30 cellular contexts compared by ENCODE assay signal in the genomic region with DNA sequence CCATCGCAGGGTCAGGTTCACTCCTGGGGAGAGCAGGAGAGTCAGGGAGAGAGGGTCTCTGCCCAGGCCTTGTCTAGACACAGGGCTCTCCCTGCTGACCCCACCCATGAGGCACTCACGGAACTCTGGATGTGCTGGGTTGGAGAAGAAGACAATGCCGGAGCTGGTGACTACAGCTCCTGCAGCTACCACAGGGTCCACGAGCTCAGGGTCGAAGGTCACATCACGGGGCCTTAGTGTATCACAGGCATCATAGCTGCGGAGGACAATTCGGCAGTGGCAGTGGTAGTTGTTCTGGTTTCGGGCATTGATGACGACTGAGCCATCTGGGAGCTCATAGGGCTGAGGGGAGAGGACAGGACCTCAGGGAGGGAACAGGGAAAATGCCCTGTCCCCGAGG. TPM values are rescaled to one million over a fixed set of nuclear protein-coding genes. Genes with fewer than 3 reads are reported as not detected.
DNase-seq lines count a peak whose midpoint lies in the region; ATAC-seq and TF ChIP-seq lines count a peak whose summit lies in the region.
"Had no signal": no experiment of that assay in that cellular context is flagged by ENCODE, and none has a peak within 500 bp of the region (broad histone marks: within the 10 kb centered on the region; RNA-seq: fewer than 3 reads in every experiment).

No MANE protein-coding gene starts in this region.

- H3K27me3 Mint-ChIP-seq in CD4-positive, alpha-beta memory T cell: peaks cover 0 to 2% of the 10 kb centered on the region in 2 donors
- H3K27me3 Mint-ChIP-seq in activated B cell treated with CpG ODN at 0.5 μM for 24 hours (no peaks in the 10 kb centered on the region), mesothelial cell of epicardium (ENCODE audit: low read depth) (no peaks in the 10 kb centered on the region)
- H3K27me3 Mint-ChIP-seq: activated CD4-positive, alpha-beta memory T cell treated with anti-CD3 and anti-CD28 coated beads, Interleukin-2, amount 10 ng/mL, durations not matched to agents 7 days and 5 days had no signal

- peaks cover 8 to 42% of the 10 kb centered on the region in 2 donors for H3K36me3 Mint-ChIP-seq in CD4-positive, alpha-beta memory T cell
- H3K36me3 Mint-ChIP-seq in activated B cell treated with CpG ODN at 0.5 μM for 24 hours (ENCODE audit: low read depth): peaks cover 48% of the 10 kb centered on the region
- peaks cover 15% of the 10 kb centered on the region for H3K36me3 Mint-ChIP-seq in mesothelial cell of epicardium

- intact Hi-C loops in CD4-positive, alpha-beta memory T cell (cut with micrococcal nuclease): loop anchor here (5.0 kb wide), 1 partner anchor 38 kb away; no protein-coding TSS in a partner anchor
- intact Hi-C loops in activated B cell treated with CpG ODN at 0.5 μM for 24 hours (cut with micrococcal nuclease): no loop called here

- in situ Hi-C loops in KBM-7 (cut with MboI; ENCODE audit: low pct_unique_long_range_greater_than_20kb, low sequenced_read_pairs): no loop called here

- H3K36me3 ChIP-seq in CD4-positive, alpha-beta memory T cell (ENCODE audit: insufficient read depth, low read length): peaks cover 6% of the 10 kb centered on the region

- peak in 1 of 5 donors; percentile 46 for DNase-seq in CD4-positive, alpha-beta memory T cell
- DNase-seq in activated B cell treated with CpG ODN at 0.5 μM for 24 hours: no peak
- no peak for DNase-seq in mesothelial cell of epicardium (ENCODE audit: low spot score in 2 of 2, unreplicated experiment in 2 of 2)
- DNase-seq in anterior cingulate cortex (lab: John Stamatoyannopoulos, UW): no peak
- DNase-seq in KBM-7: no peak
- DNase-seq in D341Med (ENCODE audit: low spot score): no peak
- DNase-seq: activated CD4-positive, alpha-beta memory T cell treated with anti-CD3 and anti-CD28 coated beads, Interleukin-2, amount 10 ng/mL, durations not matched to agents 7 days and 5 days; activated CD8-positive, alpha-beta memory T cell treated with anti-CD3 and anti-CD28 coated beads, Interleukin-2, amount 50 U/mL, for 48 hours; activated naive CD8-positive, alpha-beta T cell treated with anti-CD3 and anti-CD28 coated beads, Interleukin-2, amount 50 U/mL, for 24 hours; DMS53; dorsolateral prefrontal cortex; islet precursor cell; left ventricle myocardium inferior; MV-4-11; naive thymus-derived CD4-positive, alpha-beta T cell; NCI-H1436 treated with DMSO at 0.1 percent for 48 hours; NCI-H2107; NCI-H446; NCI-H82; RPMI8226; spleen; transverse colon had no signal

- H3K4me3 Mint-ChIP-seq in CD4-positive, alpha-beta memory T cell: peak overlapping the region in 4 of 8 donors; percentile 25 to 76 (median 58)
- H3K4me3 Mint-ChIP-seq in activated B cell treated with CpG ODN at 0.5 μM for 24 hours: peak overlapping the region; percentile 38
- peak overlapping the region; percentile 14 for H3K4me3 Mint-ChIP-seq in mesothelial cell of epicardium
- H3K4me3 Mint-ChIP-seq: activated CD4-positive, alpha-beta memory T cell treated with anti-CD3 and anti-CD28 coated beads, Interleukin-2, amount 10 ng/mL, durations not matched to agents 7 days and 5 days; activated naive CD8-positive, alpha-beta T cell treated with anti-CD3 and anti-CD28 coated beads, Interleukin-2, amount 50 U/mL, for 24 hours had no signal

- H3K27me3 ChIP-seq in CD4-positive, alpha-beta memory T cell (ENCODE audit: insufficient read depth, low read length): no peaks in the 10 kb centered on the region
- H3K27me3 ChIP-seq: dorsolateral prefrontal cortex, right atrium auricular region, spleen, transverse colon had no signal

- peaks cover 14 to 33% (median 23%) of the 10 kb centered on the region in 4 donors for H3K4me1 Mint-ChIP-seq in CD4-positive, alpha-beta memory T cell
- H3K4me1 Mint-ChIP-seq in activated B cell treated with CpG ODN at 0.5 μM for 24 hours (peaks cover 21% of the 10 kb centered on the region), mesothelial cell of epicardium (peaks cover 16% of the 10 kb centered on the region)

- H3K9me3 ChIP-seq in CD4-positive, alpha-beta memory T cell (ENCODE audit: control insufficient read depth in 1 of 2, low read length in 2 of 2): no peaks in the 10 kb centered on the region
- H3K9me3 ChIP-seq: left ventricle myocardium inferior, right atrium auricular region, spleen, transverse colon had no signal

- peak overlapping the region in 6 of 7 donors; percentile 23 to 88 (median 73) for H3K27ac Mint-ChIP-seq in CD4-positive, alpha-beta memory T cell
- H3K27ac Mint-ChIP-seq in activated B cell treated with CpG ODN at 0.5 μM for 24 hours (no peak overlapping the region), mesothelial cell of epicardium (peak overlapping the region; percentile 50)
- H3K27ac Mint-ChIP-seq: activated CD4-positive, alpha-beta memory T cell treated with anti-CD3 and anti-CD28 coated beads, Interleukin-2, amount 10 ng/mL, durations not matched to agents 7 days and 5 days; activated naive CD8-positive, alpha-beta T cell treated with anti-CD3 and anti-CD28 coated beads, Interleukin-2, amount 50 U/mL, for 24 hours had no signal

- H3K4me1 ChIP-seq in CD4-positive, alpha-beta memory T cell (ENCODE audit: insufficient read depth, low read length): peaks cover 16% of the 10 kb centered on the region

- peaks cover 0 to 2% (median 0%) of the 10 kb centered on the region in 8 donors for H3K9me3 Mint-ChIP-seq in CD4-positive, alpha-beta memory T cell
- H3K9me3 Mint-ChIP-seq in activated B cell treated with CpG ODN at 0.5 μM for 24 hours (no peaks in the 10 kb centered on the region), mesothelial cell of epicardium (no peaks in the 10 kb centered on the region)
- H3K9me3 Mint-ChIP-seq: activated CD4-positive, alpha-beta memory T cell treated with anti-CD3 and anti-CD28 coated beads, Interleukin-2, amount 10 ng/mL, durations not matched to agents 7 days and 5 days; activated naive CD8-positive, alpha-beta T cell treated with anti-CD3 and anti-CD28 coated beads, Interleukin-2, amount 50 U/mL, for 24 hours had no signal

- TF ChIP-seq CTCF in activated B cell treated with CpG ODN at 0.5 μM for 24 hours (IDR thresholded peaks at IDR 0.05): no peak
- no peak for TF ChIP-seq CTCF in mesothelial cell of epicardium (IDR thresholded peaks at IDR 0.05; ENCODE audit: unreplicated experiment)

- H3K4me3 ChIP-seq in CD4-positive, alpha-beta memory T cell (ENCODE audit: low read length in 2 of 2): no peak overlapping the region
- H3K4me3 ChIP-seq: dorsolateral prefrontal cortex, left ventricle myocardium inferior, right atrium auricular region, spleen, transverse colon had no signal

- ATAC-seq in activated B cell treated with CpG ODN at 0.5 μM for 24 hours (ENCODE audit: low read depth): no peak
- ATAC-seq: activated CD4-positive, CD25-positive, alpha-beta regulatory T cell treated with anti-CD3 and anti-CD28 coated beads, Interleukin-2, amount 50 U/mL, for 24 hours; activated naive CD8-positive, alpha-beta T cell treated with anti-CD3 and anti-CD28 coated beads, Interleukin-2, amount 50 U/mL, for 24 hours; naive thymus-derived CD4-positive, alpha-beta T cell had no signal

- CTCF ChIA-PET in CD4-positive, alpha-beta memory T cell (lab: Charles Lee; ENCODE audit: partially characterized antibody): no interaction called here
- CTCF ChIA-PET in activated B cell treated with CpG ODN at 0.5 μM for 24 hours (lab: Charles Lee): no interaction called here

- POLR2A ChIA-PET in CD4-positive, alpha-beta memory T cell (lab: Charles Lee; ENCODE audit: partially characterized antibody): no interaction called here
- POLR2A ChIA-PET in activated B cell treated with CpG ODN at 0.5 μM for 24 hours (lab: Charles Lee): interaction anchor here (0.5 to 0.9 kb wide), 3 partner anchors 22 to 396 kb away, joined by 3 to 6 read pairs (median 3); no protein-coding TSS in a partner anchor

- H3K27ac ChIP-seq in CD4-positive, alpha-beta memory T cell (ENCODE audit: low read depth, low read length): no peak overlapping the region
- H3K27ac ChIP-seq: dorsolateral prefrontal cortex, HL-60, left ventricle myocardium inferior, parathyroid adenoma, right atrium auricular region, spleen, transverse colon had no signal

RNA-seq across cellular contexts. Expression of gene NEU1, which starts 2.7 kb away (rescaled TPM):
- 10 to 100 TPM; 19.6 to 21.1 TPM for total RNA-seq in CD4-positive, alpha-beta memory T cell
- 10 to 100 TPM; 22.5 to 23.4 TPM for polyA plus RNA-seq in CD4-positive, alpha-beta memory T cell
- total RNA-seq in activated B cell treated with CpG ODN at 0.5 μM for 24 hours: 18.3 and 19.2 TPM in 2 replicates
- 23.2 to 24.7 TPM (median 24.4 TPM) in 3 replicates for total RNA-seq in mesothelial cell of epicardium

RNA-seq across cellular contexts. Expression of gene SLC44A4, which starts 18.9 kb away (rescaled TPM):
- not detected for total RNA-seq in CD4-positive, alpha-beta memory T cell
- under 1 TPM in 1 of 2 donors, not detected in 1; 0.11 TPM for polyA plus RNA-seq in CD4-positive, alpha-beta memory T cell
- 0.17 TPM in 1 of 2 replicates, not detected in the other for total RNA-seq in activated B cell treated with CpG ODN at 0.5 μM for 24 hours
- 0.40 to 0.94 TPM (median 0.66 TPM) in 3 replicates for total RNA-seq in mesothelial cell of epicardium
- total RNA-seq: A673; LHCN-M2; naive thymus-derived CD4-positive, alpha-beta T cell; right atrium auricular region; SK-MEL-5; T-helper 1 cell treated with Interleukin-12 subunit alpha and Interleukin-12 subunit beta and Interleukin-4 antibody, amounts not matched to agents 30 ng/mL and 1 ng/mL, for 36 hours had no signal
- polyA plus RNA-seq: naive thymus-derived CD4-positive, alpha-beta T cell had no signal

RNA-seq across cellular contexts. Expression of gene HSPA1B, which starts 32.4 kb away (rescaled TPM):
- 10 to 100 TPM; 58.0 to 60.8 TPM for total RNA-seq in CD4-positive, alpha-beta memory T cell
- polyA plus RNA-seq in CD4-positive, alpha-beta memory T cell: 1 to 10 TPM; 1.9 to 5.3 TPM
- total RNA-seq in activated B cell treated with CpG ODN at 0.5 μM for 24 hours: 23.7 and 30.4 TPM in 2 replicates
- 105 to 109 TPM (median 108 TPM) in 3 replicates for total RNA-seq in mesothelial cell of epicardium

RNA-seq across cellular contexts. Expression of gene EHMT2, which starts 37.6 kb away (rescaled TPM):
- total RNA-seq in CD4-positive, alpha-beta memory T cell: 10 to 100 TPM; 79.1 to 82.1 TPM
- 10 to 100 TPM; 24.1 to 47.9 TPM for polyA plus RNA-seq in CD4-positive, alpha-beta memory T cell
- total RNA-seq in activated B cell treated with CpG ODN at 0.5 μM for 24 hours (49.9 and 58.4 TPM in 2 replicates), mesothelial cell of epicardium (127 to 135 TPM (median 129 TPM) in 3 replicates)

RNA-seq across cellular contexts. Expression of gene ZBTB12, which starts 42.0 kb away (rescaled TPM):
- total RNA-seq in CD4-positive, alpha-beta memory T cell: 1 to 10 TPM; 2.4 to 2.5 TPM
- not detected for polyA plus RNA-seq in CD4-positive, alpha-beta memory T cell
- total RNA-seq in activated B cell treated with CpG ODN at 0.5 μM for 24 hours (4.8 and 5.5 TPM in 2 replicates), mesothelial cell of epicardium (35.3 to 37.1 TPM (median 35.9 TPM) in 3 replicates)
